10 cellular contexts compared by ENCODE assay signal in genomic region chr12:113141716-113142115, GRCh38. TPM values are rescaled to one million over a fixed set of nuclear protein-coding genes. Genes with fewer than 3 reads are reported as not detected.
DNase-seq lines count a peak whose midpoint lies in the region; ATAC-seq and TF ChIP-seq lines count a peak whose summit lies in the region.
"Not testable (repeated sequence)": the region's sequence is repeated elsewhere in the genome, so short reads cannot be mapped to it uniquely, and the experiment has no call there.
"Had no signal": no experiment of that assay in that cellular context is flagged by ENCODE, and none has a peak within 500 bp of the region (broad histone marks: within the 10 kb centered on the region; RNA-seq: fewer than 3 reads in every experiment).

No MANE protein-coding gene starts in this region.

- intact Hi-C loops in HCT116 (cut with micrococcal nuclease); activated CD4-positive, alpha-beta T cell treated with anti-CD3 and anti-CD28 coated beads for 36 hours (cut with DNase I, micrococcal nuclease); testis (cut with DNase I; ENCODE audit: low total_unique reads): not testable (repeated sequence)

- BruUV-seq in HCT116 (replicated peaks; lab: Mats Ljungman, UMichigan), result not testable (repeated sequence)

- peaks cover 11% of the 10 kb centered on the region for H3K4me1 Mint-ChIP-seq in activated CD4-positive, alpha-beta T cell treated with anti-CD3 and anti-CD28 coated beads for 36 hours
- H3K4me1 Mint-ChIP-seq in activated naive CD8-positive, alpha-beta T cell treated with anti-CD3 and anti-CD28 coated beads for 36 hours, result not testable (repeated sequence)

- CTCF ChIA-PET in HCT116 (lab: Charles Lee), result not testable (repeated sequence)
- CTCF ChIA-PET in activated CD4-positive, alpha-beta T cell treated with anti-CD3 and anti-CD28 coated beads for 36 hours (lab: Charles Lee), result interaction anchor here (1.0 kb wide), 1 partner anchor 11 kb away, joined by 3 read pairs; no protein-coding TSS in a partner anchor

- H2AFZ ChIP-seq in HCT116 (ENCODE audit: low read depth, low read length, poor library complexity, severe bottlenecking), result not testable (repeated sequence)

- H3K27me3 ChIP-seq in HCT116 (ENCODE audit: insufficient read depth, low read length); mucosa of rectum (ENCODE audit: control insufficient read depth in 2 of 2, insufficient read depth in 2 of 2, low read length in 2 of 2); testis: not testable (repeated sequence)

- not testable (repeated sequence) for H3K9me3 Mint-ChIP-seq in activated CD4-positive, alpha-beta T cell treated with anti-CD3 and anti-CD28 coated beads for 36 hours (ENCODE audit: low read depth); activated naive CD8-positive, alpha-beta T cell treated with anti-CD3 and anti-CD28 coated beads for 36 hours

- RAD21 ChIA-PET in HCT116 (lab: Charles Lee; ENCODE audit: low non-redundant PET in 1 of 2, low total read pairs in 2 of 2, uncharacterized antibody in 2 of 2, unreplicated experiment in 2 of 2), result not testable (repeated sequence)

- not testable (repeated sequence) for H3K4me3 ChIP-seq in HCT116 (replicated peaks in 1 of 2; ENCODE audit: low read depth in 1 of 2, low read length in 2 of 2); mucosa of rectum (ENCODE audit: low read length in 2 of 2); skin epidermis; testis

- H3K4me1 ChIP-seq in HCT116 (ENCODE audit: control insufficient read depth in 1 of 2, insufficient read depth in 2 of 2, low read length in 2 of 2), result peaks cover 0 to 18% of the 10 kb centered on the region in 2 experiments; a peak in 2 of 4 replicates
- peaks cover 11% of the 10 kb centered on the region in 2 donors for H3K4me1 ChIP-seq in mucosa of rectum (ENCODE audit: control insufficient read depth in 2 of 2, insufficient read depth in 2 of 2, low read length in 2 of 2)
- H3K4me1 ChIP-seq in testis, result peaks cover 11% of the 10 kb centered on the region

- H3K27ac Mint-ChIP-seq in activated CD4-positive, alpha-beta T cell treated with anti-CD3 and anti-CD28 coated beads for 36 hours, result peak overlapping the region; percentile 82
- peak overlapping the region; percentile 70 for H3K27ac Mint-ChIP-seq in activated naive CD8-positive, alpha-beta T cell treated with anti-CD3 and anti-CD28 coated beads for 36 hours

- H3K4me2 ChIP-seq in HCT116 (ENCODE audit: low read length), result not testable (repeated sequence)

- ATAC-seq in HCT116; activated CD4-positive, alpha-beta T cell treated with anti-CD3 and anti-CD28 coated beads for 36 hours: not testable (repeated sequence)

- not testable (repeated sequence) for H3K9me3 ChIP-seq in HCT116 (ENCODE audit: control insufficient read depth in 1 of 2, insufficient read depth in 1 of 2, low read depth in 1 of 2, low read length in 2 of 2); mucosa of rectum (ENCODE audit: control insufficient read depth in 2 of 2, low read length in 2 of 2); testis

- H4K20me1 ChIP-seq in HCT116 (ENCODE audit: insufficient read depth), result not testable (repeated sequence)

- not testable (repeated sequence) for TF ChIP-seq RAD21 in HCT116 (IDR thresholded peaks at IDR 0.05; ENCODE audit: low read depth)

- not testable (repeated sequence) for H3K4me3 Mint-ChIP-seq in activated CD4-positive, alpha-beta T cell treated with anti-CD3 and anti-CD28 coated beads for 36 hours; activated naive CD8-positive, alpha-beta T cell treated with anti-CD3 and anti-CD28 coated beads for 36 hours

- not testable (repeated sequence) for H3K27ac ChIP-seq in HCT116 (ENCODE audit: low read depth, low read length)
- H3K27ac ChIP-seq in cingulate gyrus (ENCODE audit: low read depth, low read length) (peak overlapping the region; percentile 96), mucosa of rectum (ENCODE audit: low read depth in 2 of 2, low read length in 2 of 2) (peak overlapping the region; percentile 52 to 75), skin epidermis (peak overlapping the region in 16 of 21 experiments; percentile 28 to 78 (median 64)), testis (peak overlapping the region; percentile 42 to 72)

- POLR2A ChIA-PET in HCT116 (lab: Charles Lee); activated CD4-positive, alpha-beta T cell treated with anti-CD3 and anti-CD28 coated beads for 36 hours (lab: Charles Lee): not testable (repeated sequence)

- H3K27me3 Mint-ChIP-seq in activated CD4-positive, alpha-beta T cell treated with anti-CD3 and anti-CD28 coated beads for 36 hours; activated naive CD8-positive, alpha-beta T cell treated with anti-CD3 and anti-CD28 coated beads for 36 hours: not testable (repeated sequence)

- not testable (repeated sequence) for TF ChIP-seq CTCF in HCT116 (IDR thresholded peaks at IDR 0.05 in 2 of 3, conservative IDR thresholded peaks at IDR 0.05 in 1 of 3; ENCODE audit: borderline replicate concordance in 1 of 3, insufficient read depth in 1 of 3, low read depth in 2 of 3, low read length in 2 of 3); testis (IDR thresholded peaks at IDR 0.05)

- not testable (repeated sequence) for H3K9me2 ChIP-seq in HCT116 (ENCODE audit: insufficient read depth)

- not testable (repeated sequence) for H3K36me3 ChIP-seq in HCT116 (ENCODE audit: control insufficient read depth in 1 of 2, insufficient read depth in 2 of 2, low read length in 2 of 2); mucosa of rectum (ENCODE audit: control insufficient read depth in 2 of 2, insufficient read depth in 2 of 2, low read length in 2 of 2); testis (ENCODE audit: low read depth, missing control alignments)

- not testable (repeated sequence) for H3K79me2 ChIP-seq in HCT116 (ENCODE audit: insufficient read depth, low read length)

- H3K36me3 Mint-ChIP-seq in activated CD4-positive, alpha-beta T cell treated with anti-CD3 and anti-CD28 coated beads for 36 hours (ENCODE audit: low read depth); activated naive CD8-positive, alpha-beta T cell treated with anti-CD3 and anti-CD28 coated beads for 36 hours: not testable (repeated sequence)

- not testable (repeated sequence) for DNase-seq in HCT116 (ENCODE audit: low read depth, low spot score); activated CD4-positive, alpha-beta T cell treated with anti-CD3 and anti-CD28 coated beads for 36 hours; activated naive CD8-positive, alpha-beta T cell treated with anti-CD3 and anti-CD28 coated beads for 36 hours; testis

- 75 to 83% methylated on average over 3 of the region's 3 CpGs for WGBS in testis, 2 donors

- H3K9ac ChIP-seq in HCT116 (ENCODE audit: low read length) (0 out of 2 replicates have a peak overlapping the region, but pooled peaks have one; percentile 13), mucosa of rectum (ENCODE audit: low read depth in 1 of 2, low read length in 2 of 2) (peak overlapping the region in 1 of 2 donors; percentile 37)

- TF ChIP-seq POLR2A in HCT116 (IDR thresholded peaks at IDR 0.05; ENCODE audit: borderline replicate concordance, extremely low read depth, insufficient read depth, insufficient read length); testis (IDR thresholded peaks at IDR 0.05): not testable (repeated sequence)

RNA-seq across cellular contexts. Expression of gene RASAL1, which starts 6.2 kb away (rescaled TPM):
- total RNA-seq in HCT116 (2021; ENCODE audit: unreplicated experiment), result 16.0 TPM
- 11.2 and 11.7 TPM in 2 replicates for polyA plus RNA-seq in HCT116 (2012)
- total RNA-seq in activated CD4-positive, alpha-beta T cell treated with anti-CD3 and anti-CD28 coated beads for 36 hours, result 10 to 100 TPM in 1 of 2 experiments, 1 to 10 TPM in 1; 9.0 to 10.6 TPM
- total RNA-seq in activated naive CD8-positive, alpha-beta T cell treated with anti-CD3 and anti-CD28 coated beads for 36 hours, result 1 to 10 TPM; 1.3 to 1.9 TPM
- total RNA-seq in testis, result 10 to 100 TPM; 18.2 to 20.1 TPM
- polyA plus RNA-seq in testis (ENCODE audit: insufficient read depth, low read depth, low replicate concordance), result 5.0 TPM
- total RNA-seq: M059J had no signal

RNA-seq across cellular contexts. Expression of gene CFAP73, which starts 7.8 kb away (rescaled TPM):
- total RNA-seq in HCT116 (2021; ENCODE audit: unreplicated experiment), result 0.34 TPM
- 0.17 and 0.40 TPM in 2 replicates for polyA plus RNA-seq in HCT116 (2012)
- total RNA-seq in activated CD4-positive, alpha-beta T cell treated with anti-CD3 and anti-CD28 coated beads for 36 hours, result 1 to 10 TPM in 1 of 2 experiments, under 1 TPM in 1; 0.86 to 1.1 TPM
- total RNA-seq in activated naive CD8-positive, alpha-beta T cell treated with anti-CD3 and anti-CD28 coated beads for 36 hours, result 1 to 10 TPM in 1 of 2 experiments, under 1 TPM in 1; 0.16 to 1.0 TPM
- under 1 TPM in 1 of 2 donors, not detected in 1; 0.81 TPM for total RNA-seq in testis
- polyA plus RNA-seq in testis (ENCODE audit: insufficient read depth, low read depth, low replicate concordance), result 1.2 TPM
- total RNA-seq: G401, H4, M059J had no signal

RNA-seq across cellular contexts. Expression of gene DDX54, which starts 43.6 kb away (rescaled TPM):
- total RNA-seq in HCT116 (2021; ENCODE audit: unreplicated experiment) (110 TPM), testis (10 to 100 TPM; 62.4 to 63.6 TPM)
- polyA plus RNA-seq in HCT116 (2012), result 69.3 and 81.2 TPM in 2 replicates
- total RNA-seq in activated CD4-positive, alpha-beta T cell treated with anti-CD3 and anti-CD28 coated beads for 36 hours, result 100 to 1,000 TPM; 118 to 132 TPM
- total RNA-seq in activated naive CD8-positive, alpha-beta T cell treated with anti-CD3 and anti-CD28 coated beads for 36 hours, result 100 to 1,000 TPM; 136 to 145 TPM
- polyA plus RNA-seq in testis (ENCODE audit: insufficient read depth, low read depth, low replicate concordance), result 40.3 TPM

RNA-seq across cellular contexts. Expression of gene RITA1, which starts 43.8 kb away (rescaled TPM):
- total RNA-seq in HCT116 (2021; ENCODE audit: unreplicated experiment), result 20.7 TPM
- polyA plus RNA-seq in HCT116 (2012), result 14.2 and 15.8 TPM in 2 replicates
- 10 to 100 TPM; 23.4 to 25.7 TPM for total RNA-seq in activated CD4-positive, alpha-beta T cell treated with anti-CD3 and anti-CD28 coated beads for 36 hours
- total RNA-seq in activated naive CD8-positive, alpha-beta T cell treated with anti-CD3 and anti-CD28 coated beads for 36 hours, result 10 to 100 TPM; 28.9 to 31.1 TPM
- total RNA-seq in testis, result 10 to 100 TPM; 20.9 to 22.1 TPM
- 14.3 TPM for polyA plus RNA-seq in testis (ENCODE audit: insufficient read depth, low read depth, low replicate concordance)
